Comparison of ENCODE assay signal across 22 cellular contexts in genomic region chr11:9762531-9762930, GRCh38.
"Had no signal": no experiment of that assay in that cellular context is flagged by ENCODE, and none has a peak within 500 bp of the region (broad histone marks: within the 10 kb centered on the region; RNA-seq: fewer than 3 reads in every experiment).

No MANE protein-coding gene starts in this region.

- DNase-seq: activated CD4-positive, alpha-beta T cell treated with anti-CD3 and anti-CD28 coated beads for 1 hour; activated CD4-positive, alpha-beta T cell treated with anti-CD3 and anti-CD28 coated beads, Interleukin-2, amount 50 U/mL, for 48 hours; activated gamma-delta T cell treated with Interleukin-2 at 50 U/mL for 16 hours; activated naive CD8-positive, alpha-beta T cell treated with anti-CD3 and anti-CD28 coated beads for 36 hours; amygdala; body of pancreas; caudate nucleus; colonic mucosa; endodermal cell; foreskin fibroblast; mesendoderm; occipital lobe; posterior cingulate gyrus; retina; stimulated activated CD4-positive, alpha-beta T cell treated with anti-CD3 and anti-CD28 coated beads, Interleukin-12 subunit alpha, Interleukin-12 subunit beta, amount 100 ng/mL, for 4 hours; stimulated activated CD4-positive, alpha-beta T cell treated with anti-CD3 and anti-CD28 coated beads, Interleukin-1b, Interleukin-23, amount 100 ng/mL, for 48 hours; stimulated activated CD8-positive, alpha-beta memory T cell treated with anti-CD3 and anti-CD28 coated beads, Interleukin-4, amount 100 ng/mL, for 48 hours; stimulated activated naive CD4-positive, alpha-beta T cell treated with Interleukin-2 at 50 U/mL for 16 hours; thyroid gland; WERI-Rb-1 had no signal

- H3K4me2 ChIP-seq: hepatocyte had no signal

- H2AFZ ChIP-seq: hepatocyte had no signal

- H3K27ac ChIP-seq: body of pancreas, colonic mucosa, epithelial cell of prostate, hepatocyte, thyroid gland, WERI-Rb-1 had no signal

- H3K27me3 ChIP-seq: body of pancreas, colonic mucosa, hepatocyte, thyroid gland had no signal

- H3K36me3 ChIP-seq: colonic mucosa, thyroid gland, WERI-Rb-1 had no signal

- ATAC-seq: body of pancreas had no signal

- H3K4me3 ChIP-seq: body of pancreas, colonic mucosa, hepatocyte, thyroid gland had no signal

- H3K9me3 ChIP-seq: body of pancreas, colonic mucosa, thyroid gland had no signal
